ENCODE assay signal across 26 cellular contexts in the genomic region with DNA sequence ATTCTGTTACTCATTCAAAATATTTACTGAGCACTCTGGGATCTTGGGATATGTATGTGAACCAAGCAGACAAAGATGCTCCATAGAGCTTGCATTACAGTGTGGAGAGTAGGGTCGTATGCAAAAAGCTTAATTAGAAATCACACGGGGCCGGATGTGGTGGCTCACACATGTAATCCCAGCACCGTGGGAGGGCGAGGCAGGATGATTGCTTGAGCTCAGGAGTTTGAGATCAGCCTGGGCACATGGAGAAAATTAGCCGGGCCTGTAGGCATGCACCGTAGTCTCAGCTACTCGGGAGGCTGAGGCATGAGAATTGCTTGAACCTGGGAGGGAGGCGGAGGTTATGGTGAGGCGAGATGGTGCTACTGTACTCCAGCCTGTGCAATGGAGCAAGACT.
"Had no signal": no experiment of that assay in that cellular context is flagged by ENCODE, and none has a peak within 500 bp of the region (broad histone marks: within the 10 kb centered on the region; RNA-seq: fewer than 3 reads in every experiment).

No MANE protein-coding gene starts in this region.

- H3K9me3 Mint-ChIP-seq: activated CD4-positive, alpha-beta T cell treated with anti-CD3 and anti-CD28 coated beads, Interleukin-2, amount 10 ng/mL, durations not matched to agents 7 days and 5 days; activated CD8-positive, alpha-beta T cell treated with anti-CD3 and anti-CD28 coated beads for 36 hours; activated naive CD4-positive, alpha-beta T cell treated with anti-CD3 and anti-CD28 coated beads, Interleukin-2, amount 50 U/mL, for 72 hours; activated T-cell treated with anti-CD3 and anti-CD28 coated beads, Interleukin-2, amount 50 U/mL, for 24 hours; activated T-helper 17 cell treated with anti-CD3 and anti-CD28 coated beads, Interleukin-2, amount 50 U/mL, for 72 hours had no signal

- H3K27ac Mint-ChIP-seq: activated CD4-positive, alpha-beta T cell treated with anti-CD3 and anti-CD28 coated beads, Interleukin-2, amount 10 ng/mL, durations not matched to agents 7 days and 5 days; activated CD8-positive, alpha-beta T cell treated with anti-CD3 and anti-CD28 coated beads for 36 hours; activated naive CD4-positive, alpha-beta T cell treated with anti-CD3 and anti-CD28 coated beads, Interleukin-2, amount 50 U/mL, for 72 hours; activated T-cell treated with anti-CD3 and anti-CD28 coated beads, Interleukin-2, amount 50 U/mL, for 24 hours; activated T-helper 17 cell treated with anti-CD3 and anti-CD28 coated beads, Interleukin-2, amount 50 U/mL, for 72 hours; natural killer cell treated with Interleukin-12 subunit alpha and Interleukin-12 subunit beta and Interleukin-15 and Interleukin-18, amount 100 ng/mL, for 72 hours had no signal

- H3K36me3 Mint-ChIP-seq: activated naive CD4-positive, alpha-beta T cell treated with anti-CD3 and anti-CD28 coated beads, Interleukin-2, amount 50 U/mL, for 72 hours; natural killer cell treated with Interleukin-12 subunit alpha and Interleukin-12 subunit beta and Interleukin-15 and Interleukin-18, amount 100 ng/mL, for 72 hours had no signal

- H3K4me3 ChIP-seq: ascending aorta, hepatocyte, pancreas, psoas muscle, right atrium auricular region, upper lobe of left lung had no signal

- H3K27ac ChIP-seq: ascending aorta, brain microvascular endothelial cell, foreskin keratinocyte, hepatocyte, pancreas, psoas muscle, right atrium auricular region, upper lobe of left lung, VCaP had no signal

- H3K9me3 ChIP-seq: ascending aorta, pancreas, psoas muscle, right atrium auricular region, upper lobe of left lung had no signal

- H3K27me3 ChIP-seq: ascending aorta, brain microvascular endothelial cell, foreskin keratinocyte, hepatocyte, pancreas, right atrium auricular region, upper lobe of left lung had no signal

- ATAC-seq: activated CD8-positive, alpha-beta T cell treated with anti-CD3 and anti-CD28 coated beads for 36 hours; activated naive CD4-positive, alpha-beta T cell treated with anti-CD3 and anti-CD28 coated beads, Interleukin-2, amount 50 U/mL, for 72 hours; activated T-helper 17 cell treated with anti-CD3 and anti-CD28 coated beads, Interleukin-2, amount 50 U/mL, for 72 hours; foreskin keratinocyte; left ventricle myocardium superior; natural killer cell treated with Interleukin-12 subunit alpha and Interleukin-12 subunit beta and Interleukin-15 and Interleukin-18, amount 100 ng/mL, for 72 hours; pancreas; psoas muscle; stimulated activated naive CD8-positive, alpha-beta T cell treated with anti-CD3 and anti-CD28 coated beads, Interleukin-15, Interleukin-2, amounts not matched to agents 100 U/mL and 50 U/mL, for 24 hours had no signal

- H3K27me3 Mint-ChIP-seq: activated CD4-positive, alpha-beta T cell treated with anti-CD3 and anti-CD28 coated beads, Interleukin-2, amount 10 ng/mL, durations not matched to agents 7 days and 5 days; activated T-cell treated with anti-CD3 and anti-CD28 coated beads, Interleukin-2, amount 50 U/mL, for 24 hours; activated T-helper 17 cell treated with anti-CD3 and anti-CD28 coated beads, Interleukin-2, amount 50 U/mL, for 72 hours had no signal

- H3K4me3 Mint-ChIP-seq: activated CD4-positive, alpha-beta T cell treated with anti-CD3 and anti-CD28 coated beads, Interleukin-2, amount 10 ng/mL, durations not matched to agents 7 days and 5 days; activated CD8-positive, alpha-beta T cell treated with anti-CD3 and anti-CD28 coated beads for 36 hours; activated T-cell treated with anti-CD3 and anti-CD28 coated beads, Interleukin-2, amount 50 U/mL, for 24 hours; activated T-helper 17 cell treated with anti-CD3 and anti-CD28 coated beads, Interleukin-2, amount 50 U/mL, for 72 hours; natural killer cell treated with Interleukin-12 subunit alpha and Interleukin-12 subunit beta and Interleukin-15 and Interleukin-18, amount 100 ng/mL, for 72 hours had no signal

- H2AFZ ChIP-seq: hepatocyte had no signal

- H3K79me2 ChIP-seq: hepatocyte had no signal

- H3K4me1 ChIP-seq: ascending aorta, foreskin keratinocyte, pancreas, psoas muscle, right atrium auricular region, upper lobe of left lung had no signal

- H3K4me2 ChIP-seq: hepatocyte had no signal

- H3K4me1 Mint-ChIP-seq: activated CD4-positive, alpha-beta T cell treated with anti-CD3 and anti-CD28 coated beads, Interleukin-2, amount 10 ng/mL, durations not matched to agents 7 days and 5 days; activated T-helper 17 cell treated with anti-CD3 and anti-CD28 coated beads, Interleukin-2, amount 50 U/mL, for 72 hours had no signal

- DNase-seq: activated CD4-positive, alpha-beta T cell treated with anti-CD3 and anti-CD28 coated beads, Interleukin-2, amount 10 ng/mL, durations not matched to agents 7 days and 5 days; activated CD4-positive, CD25-positive, alpha-beta regulatory T cell treated with anti-CD3 and anti-CD28 coated beads, Interleukin-2, amount 50 U/mL, for 72 hours; activated CD8-positive, alpha-beta T cell treated with anti-CD3 and anti-CD28 coated beads for 36 hours; activated T-cell treated with anti-CD3 and anti-CD28 coated beads, Interleukin-2, amount 50 U/mL, for 24 hours; brain microvascular endothelial cell; central memory CD4-positive, alpha-beta T cell; dermis blood vessel endothelial cell; effector CD8-positive, alpha-beta T cell; foreskin keratinocyte; glutamatergic neuron; left ventricle myocardium superior; mammary epithelial cell; midbrain; pancreas; psoas muscle; stimulated activated CD4-positive, alpha-beta T cell treated with anti-CD3 and anti-CD28 coated beads, Interleukin-12 subunit alpha, Interleukin-12 subunit beta, amount 100 ng/mL, for 4 hours; stimulated activated CD4-positive, alpha-beta T cell treated with anti-CD3 and anti-CD28 coated beads, Interleukin-4, amount 100 ng/mL, for 4 hours; stimulated activated naive CD8-positive, alpha-beta T cell treated with anti-CD3 and anti-CD28 coated beads, Interleukin-15, Interleukin-2, amounts not matched to agents 100 U/mL and 50 U/mL, for 24 hours; upper lobe of left lung had no signal

- H3K36me3 ChIP-seq: ascending aorta, brain microvascular endothelial cell, pancreas, right atrium auricular region, upper lobe of left lung had no signal
